19 cellular contexts compared by ENCODE assay signal in genomic region chr17:9035249-9035648, GRCh38. TPM values are rescaled to one million over a fixed set of nuclear protein-coding genes. Genes with fewer than 3 reads are reported as not detected.
A peak's percentile ranks its signal among the peaks of the same experiment; 100 is the strongest.
DNase-seq lines count a peak whose midpoint lies in the region; ATAC-seq and TF ChIP-seq lines count a peak whose summit lies in the region.
"Had no signal": no experiment of that assay in that cellular context is flagged by ENCODE, and none has a peak within 500 bp of the region (broad histone marks: within the 10 kb centered on the region; RNA-seq: fewer than 3 reads in every experiment).

No MANE protein-coding gene starts in this region.

- H3K9me3 ChIP-seq in heart right ventricle (peaks cover 0 to 27% (median 5%) of the 10 kb centered on the region in 11 donors), endodermal cell (ENCODE audit: control insufficient read depth, low read length) (peaks cover 17% of the 10 kb centered on the region), esophagus muscularis mucosa (no peaks in the 10 kb centered on the region)

- no peaks in the 10 kb centered on the region for H3K4me1 ChIP-seq in heart right ventricle
- peaks cover 3% of the 10 kb centered on the region for H3K4me1 ChIP-seq in endodermal cell (ENCODE audit: control insufficient read depth, insufficient read depth, low read length)
- H3K4me1 ChIP-seq in esophagus muscularis mucosa = peaks cover 0 to 61% (median 52%) of the 10 kb centered on the region in 4 donors
- H3K4me1 ChIP-seq in rectal smooth muscle tissue (ENCODE audit: control insufficient read depth, insufficient read depth, low read length) = peaks cover 3% of the 10 kb centered on the region

- H3K27ac Mint-ChIP-seq in endodermal cell = no peak overlapping the region
- H3K27ac Mint-ChIP-seq in activated T-helper 2 cell treated with anti-CD3 and anti-CD28 coated beads, Interferon-gamma antibody, Interleukin-2, Interleukin-4, amounts not matched to agents 10 μg/mL and 5 μg/mL and 100 μg/mL, durations not matched to agents 14 hours and 24 hours and 36 hours = no peak overlapping the region
- H3K27ac Mint-ChIP-seq: CD4-positive, alpha-beta memory T cell had no signal

- peaks cover 12% of the 10 kb centered on the region for H3K36me3 Mint-ChIP-seq in endodermal cell (ENCODE audit: low read depth)
- H3K36me3 Mint-ChIP-seq in activated T-helper 2 cell treated with anti-CD3 and anti-CD28 coated beads, Interferon-gamma antibody, Interleukin-2, Interleukin-4, amounts not matched to agents 10 μg/mL and 5 μg/mL and 100 μg/mL, durations not matched to agents 14 hours and 24 hours and 36 hours (ENCODE audit: low read depth) = no peaks in the 10 kb centered on the region
- H3K36me3 Mint-ChIP-seq: CD4-positive, alpha-beta memory T cell had no signal

- H3K36me3 ChIP-seq in heart right ventricle (no peaks in the 10 kb centered on the region), endodermal cell (ENCODE audit: control insufficient read depth, insufficient read depth, low read length) (peaks cover 23% of the 10 kb centered on the region), esophagus muscularis mucosa (peaks cover 0 to 6% (median 0%) of the 10 kb centered on the region in 4 donors), rectal smooth muscle tissue (ENCODE audit: control insufficient read depth, insufficient read depth, low read length) (no peaks in the 10 kb centered on the region)

- no peak for TF ChIP-seq CTCF in heart right ventricle (IDR thresholded peaks at IDR 0.05)
- no peak for TF ChIP-seq CTCF in endodermal cell (conservative IDR thresholded peaks at IDR 0.05)
- TF ChIP-seq CTCF in esophagus muscularis mucosa (IDR thresholded peaks at IDR 0.05) = no peak

- H3K9ac ChIP-seq in endodermal cell (ENCODE audit: extremely low read depth, low read length, poor library complexity, severe bottlenecking) = no peak overlapping the region
- H3K9ac ChIP-seq in rectal smooth muscle tissue (ENCODE audit: low read length) = no peak overlapping the region
- H3K9ac ChIP-seq: GM23248 had no signal

- peaks cover 1% of the 10 kb centered on the region for H3K27me3 Mint-ChIP-seq in endodermal cell (ENCODE audit: insufficient read depth)
- H3K27me3 Mint-ChIP-seq in activated T-helper 2 cell treated with anti-CD3 and anti-CD28 coated beads, Interferon-gamma antibody, Interleukin-2, Interleukin-4, amounts not matched to agents 10 μg/mL and 5 μg/mL and 100 μg/mL, durations not matched to agents 14 hours and 24 hours and 36 hours (ENCODE audit: low read depth) = peaks cover 12% of the 10 kb centered on the region

- peaks cover 15% of the 10 kb centered on the region for H3K9me3 Mint-ChIP-seq in endodermal cell
- H3K9me3 Mint-ChIP-seq in activated T-helper 2 cell treated with anti-CD3 and anti-CD28 coated beads, Interferon-gamma antibody, Interleukin-2, Interleukin-4, amounts not matched to agents 10 μg/mL and 5 μg/mL and 100 μg/mL, durations not matched to agents 14 hours and 24 hours and 36 hours = no peaks in the 10 kb centered on the region

- no peak for DNase-seq in left cardiac atrium
- no peak for DNase-seq in heart right ventricle
- peak; percentile 24 for DNase-seq in endodermal cell
- no peak for DNase-seq in esophagus muscularis mucosa (ENCODE audit: extremely low spot score)
- no peak for DNase-seq in activated T-helper 2 cell treated with anti-CD3 and anti-CD28 coated beads, Interferon-gamma antibody, Interleukin-2, Interleukin-4, amounts not matched to agents 10 μg/mL and 5 μg/mL and 100 μg/mL, durations not matched to agents 14 hours and 24 hours and 36 hours (ENCODE audit: low spot score)
- DNase-seq in amygdala (lab: John Stamatoyannopoulos, UW) = no peak
- DNase-seq: C1 segment of cervical spinal cord; Calu3; CD4-positive, alpha-beta memory T cell; COR-L47; DMS53; DMS79 treated with DMSO at 0.1 percent for 48 hours; GF-D8; GM23248; H7; HCEC 1CT had no signal

- intact Hi-C loops in left cardiac atrium (cut with DNase I) (no loop called here), heart right ventricle (cut with DNase I) (no loop called here), esophagus muscularis mucosa (cut with DNase I) (no loop called here)
- intact Hi-C loops in activated T-helper 2 cell treated with anti-CD3 and anti-CD28 coated beads, Interferon-gamma antibody, Interleukin-2, Interleukin-4, amounts not matched to agents 10 μg/mL and 5 μg/mL and 100 μg/mL, durations not matched to agents 14 hours and 24 hours and 36 hours (cut with micrococcal nuclease) = no loop called here

- H3K4me1 Mint-ChIP-seq in endodermal cell = peaks cover 35% of the 10 kb centered on the region
- H3K4me1 Mint-ChIP-seq in activated T-helper 2 cell treated with anti-CD3 and anti-CD28 coated beads, Interferon-gamma antibody, Interleukin-2, Interleukin-4, amounts not matched to agents 10 μg/mL and 5 μg/mL and 100 μg/mL, durations not matched to agents 14 hours and 24 hours and 36 hours (ENCODE audit: low read depth) = no peaks in the 10 kb centered on the region
- H3K4me1 Mint-ChIP-seq: CD4-positive, alpha-beta memory T cell had no signal

- no peak overlapping the region for H3K27ac ChIP-seq in heart right ventricle
- no peak overlapping the region for H3K27ac ChIP-seq in endodermal cell (ENCODE audit: low read depth, low read length)
- H3K27ac ChIP-seq in esophagus muscularis mucosa (replicated peaks in 1 of 4) = peak overlapping the region; percentile 25 to 79 (median 55)
- peak overlapping the region; percentile 44 for H3K27ac ChIP-seq in rectal smooth muscle tissue (ENCODE audit: low read depth, low read length)
- H3K27ac ChIP-seq: GM23248 had no signal

- no peak overlapping the region for H3K4me3 ChIP-seq in heart right ventricle
- no peak overlapping the region for H3K4me3 ChIP-seq in endodermal cell (ENCODE audit: low read length)
- no peak overlapping the region for H3K4me3 ChIP-seq in esophagus muscularis mucosa
- H3K4me3 ChIP-seq in rectal smooth muscle tissue (ENCODE audit: low read length) = no peak overlapping the region
- H3K4me3 ChIP-seq: GM23248 had no signal

- ATAC-seq in left cardiac atrium (peak; percentile 41 to 44), heart right ventricle (no peak), GM18858 (IDR thresholded peaks at IDR 0.05; ENCODE audit: unreplicated experiment) (no peak)

- 50 to 60% methylated on average over 1 of the region's 1 CpG for WGBS in heart right ventricle, 2 donors
- WGBS in endodermal cell (ENCODE audit: insufficient coverage in 1 of 2, insufficient read length in 1 of 2), 2 experiments = 100% methylated on average over 1 of the region's 1 CpG
- WGBS in esophagus muscularis mucosa = 33% methylated on average over 1 of the region's 1 CpG

- TF ChIP-seq POLR2A in esophagus muscularis mucosa (IDR thresholded peaks at IDR 0.05; ENCODE audit: low read depth) = no peak

- H3K27me3 ChIP-seq in heart right ventricle (peaks cover 0 to 3% (median 0%) of the 10 kb centered on the region in 7 donors), endodermal cell (ENCODE audit: control insufficient read depth, insufficient read depth, low read length, poor library complexity, severe bottlenecking) (no peaks in the 10 kb centered on the region), esophagus muscularis mucosa (no peaks in the 10 kb centered on the region), rectal smooth muscle tissue (ENCODE audit: control insufficient read depth, insufficient read depth, low read length) (no peaks in the 10 kb centered on the region)

- no peak for TF ChIP-seq EP300 in esophagus muscularis mucosa (IDR thresholded peaks at IDR 0.05)

- no peak overlapping the region for H3K4me3 Mint-ChIP-seq in endodermal cell
- H3K4me3 Mint-ChIP-seq in activated T-helper 2 cell treated with anti-CD3 and anti-CD28 coated beads, Interferon-gamma antibody, Interleukin-2, Interleukin-4, amounts not matched to agents 10 μg/mL and 5 μg/mL and 100 μg/mL, durations not matched to agents 14 hours and 24 hours and 36 hours (ENCODE audit: low read depth) = no peak overlapping the region
- H3K4me3 Mint-ChIP-seq: CD4-positive, alpha-beta memory T cell had no signal

RNA-seq across cellular contexts. Expression of gene NTN1, which starts 13.9 kb away (rescaled TPM):
- total RNA-seq in left cardiac atrium (100 to 1,000 TPM in 1 of 2 donors, 10 to 100 TPM in 1; 99.9 to 167 TPM), heart right ventricle (10 to 100 TPM in 9 of 10 donors, 1 to 10 TPM in 1; 6.2 to 38.7 (median 17.9) TPM), endodermal cell (10 to 100 TPM; 17.0 to 40.4 TPM), esophagus muscularis mucosa (100 to 1,000 TPM in 3 of 4 donors, 10 to 100 TPM in 1; 69.3 to 179 (median 117) TPM)
- polyA plus RNA-seq in heart right ventricle = 1 to 10 TPM; 3.0 to 4.9 TPM
- polyA plus RNA-seq in endodermal cell (2013, experiment 1 of 2) = 14.7 TPM
- polyA plus RNA-seq in endodermal cell (2013, experiment 2 of 2) = 18.4 TPM
- 0.41 and 0.60 TPM in 2 replicates for total RNA-seq in activated T-helper 2 cell treated with anti-CD3 and anti-CD28 coated beads, Interferon-gamma antibody, Interleukin-2, Interleukin-4, amounts not matched to agents 10 μg/mL and 5 μg/mL and 100 μg/mL, durations not matched to agents 14 hours and 24 hours and 36 hours
- total RNA-seq: CD4-positive, alpha-beta memory T cell; G401 had no signal

Comparison
In these comparisons a context has a peak if more than half of its experiments do, and no peak if none do; other contexts are left out.
1. ATAC-seq: peak in left cardiac atrium (2 of 2); none in heart right ventricle (0 of 8) and GM18858 (single experiment).
2. H3K27ac ChIP-seq: peak in esophagus muscularis mucosa (4 of 4) and rectal smooth muscle tissue (single experiment); none in heart right ventricle (0 of 10) and endodermal cell (single experiment).